In genomic region chr6:145734486-145735355, GRCh38 we compare ENCODE assay signal across 1 cellular context.
TF ChIP-seq lines count a peak whose summit lies in the region.

No MANE protein-coding gene starts in this region.

TF ChIP-seq in K562, 482 proteins besides CTCF, POLR2A, EP300 and RAD21 (continued from another document and continues in another):
- TF ChIP-seq, protein P1, sequence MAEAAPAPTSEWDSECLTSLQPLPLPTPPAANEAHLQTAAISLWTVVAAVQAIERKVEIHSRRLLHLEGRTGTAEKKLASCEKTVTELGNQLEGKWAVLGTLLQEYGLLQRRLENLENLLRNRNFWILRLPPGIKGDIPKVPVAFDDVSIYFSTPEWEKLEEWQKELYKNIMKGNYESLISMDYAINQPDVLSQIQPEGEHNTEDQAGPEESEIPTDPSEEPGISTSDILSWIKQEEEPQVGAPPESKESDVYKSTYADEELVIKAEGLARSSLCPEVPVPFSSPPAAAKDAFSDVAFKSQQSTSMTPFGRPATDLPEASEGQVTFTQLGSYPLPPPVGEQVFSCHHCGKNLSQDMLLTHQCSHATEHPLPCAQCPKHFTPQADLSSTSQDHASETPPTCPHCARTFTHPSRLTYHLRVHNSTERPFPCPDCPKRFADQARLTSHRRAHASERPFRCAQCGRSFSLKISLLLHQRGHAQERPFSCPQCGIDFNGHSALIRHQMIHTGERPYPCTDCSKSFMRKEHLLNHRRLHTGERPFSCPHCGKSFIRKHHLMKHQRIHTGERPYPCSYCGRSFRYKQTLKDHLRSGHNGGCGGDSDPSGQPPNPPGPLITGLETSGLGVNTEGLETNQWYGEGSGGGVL (CRISPR knock-in tag; IDR thresholded peaks at IDR 0.05), result no peak
- TF ChIP-seq, protein P2, sequence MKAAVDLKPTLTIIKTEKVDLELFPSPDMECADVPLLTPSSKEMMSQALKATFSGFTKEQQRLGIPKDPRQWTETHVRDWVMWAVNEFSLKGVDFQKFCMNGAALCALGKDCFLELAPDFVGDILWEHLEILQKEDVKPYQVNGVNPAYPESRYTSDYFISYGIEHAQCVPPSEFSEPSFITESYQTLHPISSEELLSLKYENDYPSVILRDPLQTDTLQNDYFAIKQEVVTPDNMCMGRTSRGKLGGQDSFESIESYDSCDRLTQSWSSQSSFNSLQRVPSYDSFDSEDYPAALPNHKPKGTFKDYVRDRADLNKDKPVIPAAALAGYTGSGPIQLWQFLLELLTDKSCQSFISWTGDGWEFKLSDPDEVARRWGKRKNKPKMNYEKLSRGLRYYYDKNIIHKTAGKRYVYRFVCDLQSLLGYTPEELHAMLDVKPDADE (conservative IDR thresholded peaks at IDR 0.05; ENCODE audit: control insufficient read depth, low read depth, low read length), result peak; percentile 84
- TF ChIP-seq CHD7 (IDR thresholded peaks at IDR 0.05; ENCODE audit: low read depth, low read length), result no peak
- no peak for TF ChIP-seq FOSL1 (tag; conservative IDR thresholded peaks at IDR 0.05)
- TF ChIP-seq RBM17 (IDR thresholded peaks at IDR 0.05; ENCODE audit: borderline replicate concordance, low read depth, low read length), result no peak
- no peak for TF ChIP-seq KLF16 (IDR thresholded peaks at IDR 0.05)
- no peak for TF ChIP-seq ZNF764 (CRISPR knock-in tag; IDR thresholded peaks at IDR 0.05; ENCODE audit: low read depth)
- TF ChIP-seq ZNF324 (CRISPR knock-in tag; IDR thresholded peaks at IDR 0.05), result no peak
- TF ChIP-seq, protein P3, sequence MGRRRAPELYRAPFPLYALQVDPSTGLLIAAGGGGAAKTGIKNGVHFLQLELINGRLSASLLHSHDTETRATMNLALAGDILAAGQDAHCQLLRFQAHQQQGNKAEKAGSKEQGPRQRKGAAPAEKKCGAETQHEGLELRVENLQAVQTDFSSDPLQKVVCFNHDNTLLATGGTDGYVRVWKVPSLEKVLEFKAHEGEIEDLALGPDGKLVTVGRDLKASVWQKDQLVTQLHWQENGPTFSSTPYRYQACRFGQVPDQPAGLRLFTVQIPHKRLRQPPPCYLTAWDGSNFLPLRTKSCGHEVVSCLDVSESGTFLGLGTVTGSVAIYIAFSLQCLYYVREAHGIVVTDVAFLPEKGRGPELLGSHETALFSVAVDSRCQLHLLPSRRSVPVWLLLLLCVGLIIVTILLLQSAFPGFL (CRISPR knock-in tag; IDR thresholded peaks at IDR 0.05), result no peak
- 0 out of 2 replicates have a peak, but pooled peaks have one; percentile 51 for TF ChIP-seq SMARCA4 (IDR thresholded peaks at IDR 0.05)
- TF ChIP-seq CBFA2T3 (IDR thresholded peaks at IDR 0.05), result no peak
- no peak for TF ChIP-seq NCOA2 (IDR thresholded peaks at IDR 0.05; ENCODE audit: partially characterized antibody in 2 of 2)
- TF ChIP-seq, protein P4, sequence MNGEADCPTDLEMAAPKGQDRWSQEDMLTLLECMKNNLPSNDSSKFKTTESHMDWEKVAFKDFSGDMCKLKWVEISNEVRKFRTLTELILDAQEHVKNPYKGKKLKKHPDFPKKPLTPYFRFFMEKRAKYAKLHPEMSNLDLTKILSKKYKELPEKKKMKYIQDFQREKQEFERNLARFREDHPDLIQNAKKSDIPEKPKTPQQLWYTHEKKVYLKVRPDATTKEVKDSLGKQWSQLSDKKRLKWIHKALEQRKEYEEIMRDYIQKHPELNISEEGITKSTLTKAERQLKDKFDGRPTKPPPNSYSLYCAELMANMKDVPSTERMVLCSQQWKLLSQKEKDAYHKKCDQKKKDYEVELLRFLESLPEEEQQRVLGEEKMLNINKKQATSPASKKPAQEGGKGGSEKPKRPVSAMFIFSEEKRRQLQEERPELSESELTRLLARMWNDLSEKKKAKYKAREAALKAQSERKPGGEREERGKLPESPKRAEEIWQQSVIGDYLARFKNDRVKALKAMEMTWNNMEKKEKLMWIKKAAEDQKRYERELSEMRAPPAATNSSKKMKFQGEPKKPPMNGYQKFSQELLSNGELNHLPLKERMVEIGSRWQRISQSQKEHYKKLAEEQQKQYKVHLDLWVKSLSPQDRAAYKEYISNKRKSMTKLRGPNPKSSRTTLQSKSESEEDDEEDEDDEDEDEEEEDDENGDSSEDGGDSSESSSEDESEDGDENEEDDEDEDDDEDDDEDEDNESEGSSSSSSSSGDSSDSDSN (IDR thresholded peaks at IDR 0.05; ENCODE audit: borderline replicate concordance in 1 of 2, low read depth in 2 of 2, low read length in 2 of 2), result peak; percentile 78 to 90; a peak in 3 of 4 replicates
- no peak for TF ChIP-seq NR2F6 (CRISPR knock-in tag; IDR thresholded peaks at IDR 0.05)
- peak; percentile 86 for TF ChIP-seq RBM22 (IDR thresholded peaks at IDR 0.05; ENCODE audit: low read depth, low read length, poor library complexity, severe bottlenecking)
- no peak for TF ChIP-seq SRSF7 (optimal IDR thresholded peaks at IDR 0.05; ENCODE audit: low read depth, low read length)
- TF ChIP-seq E2F4 (CRISPR knock-in tag; IDR thresholded peaks at IDR 0.05; ENCODE audit: low read depth), result no peak
- TF ChIP-seq, protein P5, sequence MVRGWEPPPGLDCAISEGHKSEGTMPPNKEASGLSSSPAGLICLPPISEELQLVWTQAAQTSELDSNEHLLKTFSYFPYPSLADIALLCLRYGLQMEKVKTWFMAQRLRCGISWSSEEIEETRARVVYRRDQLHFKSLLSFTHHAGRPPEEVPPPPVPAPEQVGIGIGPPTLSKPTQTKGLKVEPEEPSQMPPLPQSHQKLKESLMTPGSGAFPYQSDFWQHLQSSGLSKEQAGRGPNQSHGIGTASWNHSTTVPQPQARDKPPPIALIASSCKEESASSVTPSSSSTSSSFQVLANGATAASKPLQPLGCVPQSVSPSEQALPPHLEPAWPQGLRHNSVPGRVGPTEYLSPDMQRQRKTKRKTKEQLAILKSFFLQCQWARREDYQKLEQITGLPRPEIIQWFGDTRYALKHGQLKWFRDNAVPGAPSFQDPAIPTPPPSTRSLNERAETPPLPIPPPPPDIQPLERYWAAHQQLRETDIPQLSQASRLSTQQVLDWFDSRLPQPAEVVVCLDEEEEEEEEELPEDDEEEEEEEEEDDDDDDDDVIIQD (CRISPR knock-in tag; IDR thresholded peaks at IDR 0.05), result no peak
- TF ChIP-seq CBFA2T2 (conservative IDR thresholded peaks at IDR 0.05), result no peak
- peak; percentile 89 for TF ChIP-seq CREM (IDR thresholded peaks at IDR 0.05; ENCODE audit: low read depth)
- TF ChIP-seq HLTF (IDR thresholded peaks at IDR 0.05), result no peak
- TF ChIP-seq ZFP36 (IDR thresholded peaks at IDR 0.05; ENCODE audit: low read depth, low read length, partially characterized antibody), result peak; percentile 16
- no peak for TF ChIP-seq ARHGAP35 (IDR thresholded peaks at IDR 0.05; ENCODE audit: partially characterized antibody)
- TF ChIP-seq, protein P6, sequence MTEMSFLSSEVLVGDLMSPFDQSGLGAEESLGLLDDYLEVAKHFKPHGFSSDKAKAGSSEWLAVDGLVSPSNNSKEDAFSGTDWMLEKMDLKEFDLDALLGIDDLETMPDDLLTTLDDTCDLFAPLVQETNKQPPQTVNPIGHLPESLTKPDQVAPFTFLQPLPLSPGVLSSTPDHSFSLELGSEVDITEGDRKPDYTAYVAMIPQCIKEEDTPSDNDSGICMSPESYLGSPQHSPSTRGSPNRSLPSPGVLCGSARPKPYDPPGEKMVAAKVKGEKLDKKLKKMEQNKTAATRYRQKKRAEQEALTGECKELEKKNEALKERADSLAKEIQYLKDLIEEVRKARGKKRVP (CRISPR knock-in tag; IDR thresholded peaks at IDR 0.05), result no peak
- no peak for TF ChIP-seq HDAC6 (IDR thresholded peaks at IDR 0.05; ENCODE audit: low read depth, low read length)
- TF ChIP-seq CXXC5 (CRISPR knock-in tag; IDR thresholded peaks at IDR 0.05), result peak; percentile 90
- no peak for TF ChIP-seq DMBX1 (CRISPR knock-in tag; IDR thresholded peaks at IDR 0.05; ENCODE audit: borderline replicate concordance)
- peak; percentile 8; the same call in 1 of the 2 replicates for TF ChIP-seq TEAD4 (IDR thresholded peaks at IDR 0.05; ENCODE audit: low read length)
- TF ChIP-seq TEAD4 (CRISPR knock-in tag; IDR thresholded peaks at IDR 0.05; ENCODE audit: borderline replicate concordance), result no peak
- no peak for TF ChIP-seq DDX20 (tag; IDR thresholded peaks at IDR 0.05; ENCODE audit: low read depth)
- TF ChIP-seq ZBTB9 (CRISPR knock-in tag; IDR thresholded peaks at IDR 0.05), result no peak
